ENCODE assay signal across 11 cellular contexts in genomic region chr16:9124908-9125584, GRCh38. TPM values are rescaled to one million over a fixed set of nuclear protein-coding genes. Genes with fewer than 3 reads are reported as not detected.
DNase-seq lines count a peak whose midpoint lies in the region; ATAC-seq and TF ChIP-seq lines count a peak whose summit lies in the region.
"Had no signal": no experiment of that assay in that cellular context is flagged by ENCODE, and none has a peak within 500 bp of the region (broad histone marks: within the 10 kb centered on the region; RNA-seq: fewer than 3 reads in every experiment).

No MANE protein-coding gene starts in this region.

- no peaks in the 10 kb centered on the region for H3K9me3 Mint-ChIP-seq in central memory CD8-positive, alpha-beta T cell
- H3K9me3 Mint-ChIP-seq: T-helper 1 cell treated with Interleukin-12 subunit alpha and Interleukin-12 subunit beta and Interleukin-4 antibody, amounts not matched to agents 30 μg/mL and 1 μg/mL, for 36 hours had no signal

- no peak overlapping the region for H3K4me3 ChIP-seq in OCI-LY1 (ENCODE audit: low read depth, low read length, poor library complexity, severe bottlenecking)
- H3K4me3 ChIP-seq: sigmoid colon had no signal

- H3K27me3 ChIP-seq in OCI-LY1 (ENCODE audit: insufficient read depth, low read length), result no peaks in the 10 kb centered on the region
- H3K27me3 ChIP-seq: sigmoid colon had no signal

- H3K4me2 ChIP-seq in OCI-LY1 (ENCODE audit: low read length), result no peak overlapping the region

- TF ChIP-seq CTCF in OCI-LY1 (IDR thresholded peaks at IDR 0.05; ENCODE audit: low read length), result peak; percentile 34; the same call in 1 of the 2 replicates

- H3K9me3 ChIP-seq in OCI-LY1 (ENCODE audit: low read length), result no peaks in the 10 kb centered on the region
- H3K9me3 ChIP-seq: sigmoid colon had no signal

- peaks cover 12% of the 10 kb centered on the region for H3K4me1 ChIP-seq in OCI-LY1 (ENCODE audit: insufficient read depth, low read length, severe bottlenecking)

- no peak overlapping the region for H3K9ac ChIP-seq in OCI-LY1 (ENCODE audit: low read length)

- intact Hi-C loops in sciatic nerve (cut with DNase I), result no loop called here

- H3K4me3 Mint-ChIP-seq in central memory CD8-positive, alpha-beta T cell, result no peak overlapping the region
- H3K4me3 Mint-ChIP-seq: T-helper 1 cell treated with Interleukin-12 subunit alpha and Interleukin-12 subunit beta and Interleukin-4 antibody, amounts not matched to agents 30 μg/mL and 1 μg/mL, for 36 hours had no signal

- peak; percentile 56 for DNase-seq in activated CD8-positive, alpha-beta memory T cell treated with anti-CD3 and anti-CD28 coated beads for 24 hours
- DNase-seq in activated CD8-positive, alpha-beta memory T cell treated with anti-CD3 and anti-CD28 coated beads, Interleukin-2, amount 50 U/mL, for 4 hours, result no peak
- DNase-seq in central memory CD8-positive, alpha-beta T cell (ENCODE audit: low spot score in 2 of 2), result no peak
- DNase-seq in sciatic nerve (ENCODE audit: low spot score) (peak; percentile 51), DMS53 (lab: John Stamatoyannopoulos, UW) (no peak), COLO829 (ENCODE audit: low spot score) (no peak)
- DNase-seq: NCI-H1930 had no signal

- peaks cover 19% of the 10 kb centered on the region for H3K36me3 ChIP-seq in OCI-LY1 (ENCODE audit: insufficient read depth, low read length)

- peaks cover 64% of the 10 kb centered on the region for H3K4me1 Mint-ChIP-seq in central memory CD8-positive, alpha-beta T cell

- no peaks in the 10 kb centered on the region for H3K9me2 ChIP-seq in OCI-LY1 (ENCODE audit: low read depth, low read length)

- no peaks in the 10 kb centered on the region for H3K27me3 Mint-ChIP-seq in central memory CD8-positive, alpha-beta T cell

- no peak for ATAC-seq in central memory CD8-positive, alpha-beta T cell (replicated peaks; ENCODE audit: extremely low read depth, poor library complexity, severe bottlenecking)
- ATAC-seq in sciatic nerve (no peak), GM19463 (IDR thresholded peaks at IDR 0.05; ENCODE audit: unreplicated experiment) (no peak)

- H3K79me2 ChIP-seq in OCI-LY1 (ENCODE audit: insufficient read depth, low read length), result no peaks in the 10 kb centered on the region

- H3K36me3 Mint-ChIP-seq in central memory CD8-positive, alpha-beta T cell (ENCODE audit: insufficient read depth), result peaks cover 22% of the 10 kb centered on the region

- H2AFZ ChIP-seq in OCI-LY1 (ENCODE audit: low read length), result no peak overlapping the region

- H3F3A ChIP-seq in OCI-LY1 (ENCODE audit: insufficient read depth, low read length), result no peaks in the 10 kb centered on the region

- peak overlapping the region; percentile 22 for H3K27ac Mint-ChIP-seq in central memory CD8-positive, alpha-beta T cell (ENCODE audit: low read depth)
- H3K27ac Mint-ChIP-seq: T-helper 1 cell treated with Interleukin-12 subunit alpha and Interleukin-12 subunit beta and Interleukin-4 antibody, amounts not matched to agents 30 μg/mL and 1 μg/mL, for 36 hours had no signal

- no peak overlapping the region for H3K27ac ChIP-seq in OCI-LY1 (ENCODE audit: low read depth, low read length, poor library complexity, severe bottlenecking)
- H3K27ac ChIP-seq: sigmoid colon had no signal

- H4K20me1 ChIP-seq in OCI-LY1 (ENCODE audit: insufficient read depth, low read length), result no peaks in the 10 kb centered on the region

RNA-seq across cellular contexts. Expression of gene HAPSTR1, which starts 33.6 kb away (rescaled TPM):
- 54.4 TPM for total RNA-seq in sciatic nerve

Comparison
In these comparisons a context has a peak if more than half of its experiments do, and no peak if none do; other contexts are left out.
1. DNase-seq: peak in activated CD8-positive, alpha-beta memory T cell treated with anti-CD3 and anti-CD28 coated beads for 24 hours (single experiment) and sciatic nerve (single experiment); none in activated CD8-positive, alpha-beta memory T cell treated with anti-CD3 and anti-CD28 coated beads, Interleukin-2, amount 50 U/mL, for 4 hours (single experiment), central memory CD8-positive, alpha-beta T cell (0 of 2), DMS53 (single experiment) and COLO829 (single experiment).